In the genomic region with DNA sequence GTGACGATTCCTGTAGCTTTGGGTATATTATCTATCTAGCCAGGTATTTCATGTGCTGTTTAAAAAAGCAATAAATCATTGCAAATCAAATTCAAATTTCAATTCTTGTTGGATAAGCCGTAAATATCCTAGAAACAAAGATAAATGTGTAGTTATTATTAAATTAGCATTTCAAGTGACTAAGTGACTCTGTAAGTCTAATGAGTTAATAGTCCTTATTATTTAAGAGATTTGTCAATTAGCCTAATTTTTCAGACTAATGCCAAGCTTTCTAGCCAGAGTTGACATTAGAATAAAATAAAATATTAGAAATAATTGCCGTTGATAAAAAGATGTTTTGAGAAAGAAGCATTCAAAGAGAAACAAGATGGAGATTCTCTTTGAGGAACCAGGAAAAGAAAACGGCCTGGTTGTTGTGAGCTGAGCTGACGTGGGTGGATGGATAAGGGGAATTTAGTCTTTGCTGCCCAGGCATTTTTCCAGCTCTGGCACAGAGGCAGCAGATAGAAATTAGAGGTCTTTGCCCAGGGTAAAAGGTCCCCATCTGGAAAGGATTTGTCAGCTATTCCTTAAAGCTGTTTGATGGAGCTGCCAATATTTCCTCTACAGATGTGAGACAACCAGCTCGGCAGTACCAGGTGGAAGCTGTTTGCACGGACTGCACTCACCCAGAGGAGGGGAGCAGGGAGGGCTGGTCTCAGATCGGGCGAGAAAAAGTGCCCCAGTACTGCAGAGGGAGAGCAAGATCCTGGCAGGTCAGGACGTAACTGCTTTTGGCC, we compare ENCODE assay signal across 12 cellular contexts.
DNase-seq lines count a peak whose midpoint lies in the region; ATAC-seq and TF ChIP-seq lines count a peak whose summit lies in the region.
"Had no signal": no experiment of that assay in that cellular context is flagged by ENCODE, and none has a peak within 500 bp of the region (broad histone marks: within the 10 kb centered on the region; RNA-seq: fewer than 3 reads in every experiment).

No MANE protein-coding gene starts in this region.

- H3K36me3 ChIP-seq in suprapubic skin: no peaks in the 10 kb centered on the region

- DNase-seq in NCI-H446 treated with DMSO at 0.1 percent for 48 hours (lab: John Stamatoyannopoulos, UW): peak; percentile 77
- no peak for DNase-seq in chondrocyte (ENCODE audit: low spot score)
- peak; percentile 73 for DNase-seq in kidney glomerular epithelial cell (lab: John Stamatoyannopoulos, UW)
- no peak for DNase-seq in suprapubic skin (ENCODE audit: low spot score in 2 of 2)
- DNase-seq in NCI-H526 treated with DMSO at 0.1 percent for 48 hours (lab: John Stamatoyannopoulos, UW): no peak
- DNase-seq in T-helper 1 cell: no peak
- no peak for DNase-seq in NCI-H2227 (lab: John Stamatoyannopoulos, UW; ENCODE audit: unreplicated experiment)
- DNase-seq: activated naive CD8-positive, alpha-beta T cell treated with anti-CD3 and anti-CD28 coated beads for 36 hours; effector memory CD8-positive, alpha-beta T cell; islet precursor cell had no signal

- no peak overlapping the region for H3K4me3 Mint-ChIP-seq in chondrocyte (ENCODE audit: unreplicated experiment)
- H3K4me3 Mint-ChIP-seq: activated naive CD8-positive, alpha-beta T cell treated with anti-CD3 and anti-CD28 coated beads for 36 hours; effector memory CD8-positive, alpha-beta T cell; IgD-negative memory B cell had no signal

- WGBS in suprapubic skin: 60% methylated on average over 10 of the region's 10 CpGs

- peaks cover 40% of the 10 kb centered on the region for H3K4me1 Mint-ChIP-seq in chondrocyte (ENCODE audit: low read depth)
- H3K4me1 Mint-ChIP-seq: activated naive CD8-positive, alpha-beta T cell treated with anti-CD3 and anti-CD28 coated beads for 36 hours had no signal

- no peak for ATAC-seq in GM18505 (IDR thresholded peaks at IDR 0.05; ENCODE audit: unreplicated experiment)
- ATAC-seq: effector memory CD8-positive, alpha-beta T cell had no signal

- no peak for TF ChIP-seq CTCF in chondrocyte (IDR thresholded peaks at IDR 0.05)
- no peak for TF ChIP-seq CTCF in suprapubic skin (IDR thresholded peaks at IDR 0.05)

- H3K27ac Mint-ChIP-seq in chondrocyte (ENCODE audit: unreplicated experiment): peak overlapping the region; percentile 17
- H3K27ac Mint-ChIP-seq: activated naive CD8-positive, alpha-beta T cell treated with anti-CD3 and anti-CD28 coated beads for 36 hours; effector memory CD8-positive, alpha-beta T cell; IgD-negative memory B cell had no signal

- H3K36me3 Mint-ChIP-seq in chondrocyte (ENCODE audit: low read depth): peaks cover 3% of the 10 kb centered on the region
- H3K36me3 Mint-ChIP-seq: activated naive CD8-positive, alpha-beta T cell treated with anti-CD3 and anti-CD28 coated beads for 36 hours had no signal

- peak overlapping the region; percentile 41 for H3K27ac ChIP-seq in suprapubic skin

- H3K4me1 ChIP-seq in suprapubic skin: peaks cover 32% of the 10 kb centered on the region

- no peaks in the 10 kb centered on the region for H3K9me3 ChIP-seq in suprapubic skin

- H3K27me3 ChIP-seq in suprapubic skin: no peaks in the 10 kb centered on the region

- no peak for TF ChIP-seq POLR2A in suprapubic skin (IDR thresholded peaks at IDR 0.05)
- no peak for TF ChIP-seq POLR2A in GM18505 (IDR thresholded peaks at IDR 0.05; ENCODE audit: borderline replicate concordance, extremely low read depth, insufficient read depth, insufficient read length)

- H3K27me3 Mint-ChIP-seq in chondrocyte (ENCODE audit: low read depth): no peaks in the 10 kb centered on the region
- H3K27me3 Mint-ChIP-seq: IgD-negative memory B cell had no signal

- peaks cover 16% of the 10 kb centered on the region for H3K9me3 Mint-ChIP-seq in chondrocyte (ENCODE audit: low read depth)
- H3K9me3 Mint-ChIP-seq: effector memory CD8-positive, alpha-beta T cell had no signal

- H3K4me3 ChIP-seq in suprapubic skin: no peak overlapping the region

- TF ChIP-seq EP300 in suprapubic skin (IDR thresholded peaks at IDR 0.05): no peak

Comparison
In these comparisons a context has a peak if more than half of its experiments do, and no peak if none do; other contexts are left out.
1. DNase-seq: peak in NCI-H446 treated with DMSO at 0.1 percent for 48 hours (single experiment) and kidney glomerular epithelial cell (single experiment); none in chondrocyte (single experiment), suprapubic skin (0 of 2), NCI-H526 treated with DMSO at 0.1 percent for 48 hours (single experiment), T-helper 1 cell (0 of 5) and NCI-H2227 (single experiment).